Comparison of ENCODE assay signal across 31 cellular contexts in the genomic region with DNA sequence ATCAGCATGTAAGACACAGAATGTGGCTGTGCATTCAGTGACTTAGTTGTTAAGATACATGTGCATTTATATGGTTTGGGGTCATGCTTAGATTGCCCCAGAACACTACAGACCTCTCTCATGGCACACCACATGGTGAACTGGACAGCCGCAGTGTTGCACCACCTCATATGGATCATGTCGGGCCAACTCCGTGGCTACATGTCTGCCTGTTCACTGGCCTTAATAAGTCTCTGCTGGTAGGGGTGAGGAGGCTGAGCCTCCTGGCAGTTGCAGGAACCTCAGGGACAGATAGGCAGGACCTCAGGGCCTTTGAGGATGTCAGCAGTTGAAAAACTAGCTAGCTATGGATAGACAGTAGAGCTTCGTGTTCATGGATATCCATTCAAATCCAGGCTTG.
"Had no signal": no experiment of that assay in that cellular context is flagged by ENCODE, and none has a peak within 500 bp of the region (broad histone marks: within the 10 kb centered on the region; RNA-seq: fewer than 3 reads in every experiment).

No MANE protein-coding gene starts in this region.

- ATAC-seq: activated CD4-positive, alpha-beta T cell treated with anti-CD3 and anti-CD28 coated beads for 36 hours; activated CD8-positive, alpha-beta T cell treated with anti-CD3 and anti-CD28 coated beads, Interleukin-2, amount 10 ng/mL, durations not matched to agents 7 days and 5 days; activated naive CD4-positive, alpha-beta T cell treated with anti-CD3 and anti-CD28 coated beads, Interleukin-2, amount 50 U/mL, for 72 hours; activated T-cell treated with anti-CD3 and anti-CD28 coated beads, Interleukin-2, amount 50 U/mL, for 72 hours; effector memory CD8-positive, alpha-beta T cell; gastroesophageal sphincter; heart right ventricle had no signal

- H3K36me3 Mint-ChIP-seq: activated CD4-positive, alpha-beta memory T cell treated with anti-CD3 and anti-CD28 coated beads for 36 hours; activated naive CD4-positive, alpha-beta T cell treated with anti-CD3 and anti-CD28 coated beads, Interleukin-2, amount 10 ng/mL, durations not matched to agents 7 days and 5 days; activated naive CD4-positive, alpha-beta T cell treated with anti-CD3 and anti-CD28 coated beads, Interleukin-2, amount 50 U/mL, for 72 hours; activated naive CD8-positive, alpha-beta T cell treated with anti-CD3 and anti-CD28 coated beads, Interleukin-2, amount 10 ng/mL, durations not matched to agents 7 days and 5 days; brain had no signal

- H3K27ac Mint-ChIP-seq: activated CD4-positive, alpha-beta memory T cell treated with anti-CD3 and anti-CD28 coated beads for 36 hours; activated CD4-positive, alpha-beta T cell treated with anti-CD3 and anti-CD28 coated beads for 36 hours; activated CD4-positive, alpha-beta T cell treated with anti-CD3 and anti-CD28 coated beads, Interleukin-2, amount 10 ng/mL, durations not matched to agents 24 days and 14 days; activated CD8-positive, alpha-beta T cell treated with anti-CD3 and anti-CD28 coated beads, Interleukin-2, amount 10 ng/mL, durations not matched to agents 7 days and 5 days; activated naive CD4-positive, alpha-beta T cell treated with anti-CD3 and anti-CD28 coated beads, Interleukin-2, amount 10 ng/mL, durations not matched to agents 7 days and 5 days; activated naive CD4-positive, alpha-beta T cell treated with anti-CD3 and anti-CD28 coated beads, Interleukin-2, amount 50 U/mL, for 72 hours; activated naive CD8-positive, alpha-beta T cell treated with anti-CD3 and anti-CD28 coated beads, Interleukin-2, amount 10 ng/mL, durations not matched to agents 7 days and 5 days; activated T-cell treated with anti-CD3 and anti-CD28 coated beads, Interleukin-2, amount 50 U/mL, for 24 hours; activated T-cell treated with anti-CD3 and anti-CD28 coated beads, Interleukin-2, amount 50 U/mL, for 72 hours; brain; dendritic cell treated with granulocyte-macrophage colony-stimulating factor and Interleukin-4, amounts not matched to agents 40 ng/mL and 50 ng/mL, for 4 days; effector memory CD8-positive, alpha-beta T cell had no signal

- H3K9me3 Mint-ChIP-seq: activated CD4-positive, alpha-beta memory T cell treated with anti-CD3 and anti-CD28 coated beads for 36 hours; activated CD4-positive, alpha-beta T cell treated with anti-CD3 and anti-CD28 coated beads, Interleukin-2, amount 10 ng/mL, durations not matched to agents 24 days and 14 days; activated naive CD8-positive, alpha-beta T cell treated with anti-CD3 and anti-CD28 coated beads, Interleukin-2, amount 10 ng/mL, durations not matched to agents 7 days and 5 days; activated T-cell treated with anti-CD3 and anti-CD28 coated beads, Interleukin-2, amount 50 U/mL, for 24 hours; activated T-cell treated with anti-CD3 and anti-CD28 coated beads, Interleukin-2, amount 50 U/mL, for 72 hours; brain; central memory CD8-positive, alpha-beta T cell; dendritic cell treated with granulocyte-macrophage colony-stimulating factor and Interleukin-4, amounts not matched to agents 40 ng/mL and 50 ng/mL, for 4 days; effector memory CD8-positive, alpha-beta T cell had no signal

- H3K9me3 ChIP-seq: ascending aorta, breast epithelium, esophagus squamous epithelium, gastroesophageal sphincter, heart right ventricle had no signal

- DNase-seq: activated CD4-positive, alpha-beta memory T cell treated with anti-CD3 and anti-CD28 coated beads for 36 hours; activated CD4-positive, alpha-beta T cell treated with anti-CD3 and anti-CD28 coated beads for 36 hours; activated CD4-positive, alpha-beta T cell treated with anti-CD3 and anti-CD28 coated beads, Interleukin-2, amount 10 ng/mL, durations not matched to agents 24 days and 14 days; activated CD4-positive, CD25-positive, alpha-beta regulatory T cell; activated CD4-positive, CD25-positive, alpha-beta regulatory T cell treated with anti-CD3 and anti-CD28 coated beads, Interleukin-2, amount 50 U/mL, for 72 hours; activated CD8-positive, alpha-beta T cell treated with anti-CD3 and anti-CD28 coated beads, Interleukin-2, amount 10 ng/mL, durations not matched to agents 7 days and 5 days; activated gamma-delta T cell; activated naive CD4-positive, alpha-beta T cell; activated naive CD4-positive, alpha-beta T cell treated with anti-CD3 and anti-CD28 coated beads, Interleukin-2, amount 10 ng/mL, durations not matched to agents 7 days and 5 days; activated naive CD8-positive, alpha-beta T cell treated with anti-CD3 and anti-CD28 coated beads, Interleukin-2, amount 10 ng/mL, durations not matched to agents 7 days and 5 days; activated T-cell treated with anti-CD3 and anti-CD28 coated beads for 4 hours; activated T-cell treated with anti-CD3 and anti-CD28 coated beads, Interleukin-2, amount 50 U/mL, for 24 hours; activated T-cell treated with anti-CD3 and anti-CD28 coated beads, Interleukin-2, amount 50 U/mL, for 72 hours; dorsolateral prefrontal cortex; effector CD4-positive, alpha-beta T cell; effector memory CD8-positive, alpha-beta T cell; esophagus squamous epithelium; foreskin melanocyte; heart right ventricle; T-helper 1 cell; T-helper 2 cell had no signal

- H3K4me3 ChIP-seq: ascending aorta, breast epithelium, cardiac muscle cell, coronary artery, dorsolateral prefrontal cortex, esophagus squamous epithelium, gastroesophageal sphincter, heart right ventricle had no signal

- H3K36me3 ChIP-seq: ascending aorta, breast epithelium, cardiac muscle cell, esophagus squamous epithelium, gastroesophageal sphincter, heart right ventricle had no signal

- H3K27me3 ChIP-seq: ascending aorta, breast epithelium, cardiac muscle cell, dorsolateral prefrontal cortex, esophagus squamous epithelium, gastroesophageal sphincter, heart right ventricle had no signal

- H3K4me1 Mint-ChIP-seq: brain had no signal

- H3K4me3 Mint-ChIP-seq: activated CD4-positive, alpha-beta memory T cell treated with anti-CD3 and anti-CD28 coated beads for 36 hours; activated CD4-positive, alpha-beta T cell treated with anti-CD3 and anti-CD28 coated beads for 36 hours; activated CD4-positive, alpha-beta T cell treated with anti-CD3 and anti-CD28 coated beads, Interleukin-2, amount 10 ng/mL, durations not matched to agents 24 days and 14 days; activated CD8-positive, alpha-beta T cell treated with anti-CD3 and anti-CD28 coated beads, Interleukin-2, amount 10 ng/mL, durations not matched to agents 7 days and 5 days; activated naive CD4-positive, alpha-beta T cell treated with anti-CD3 and anti-CD28 coated beads, Interleukin-2, amount 10 ng/mL, durations not matched to agents 7 days and 5 days; activated naive CD8-positive, alpha-beta T cell treated with anti-CD3 and anti-CD28 coated beads, Interleukin-2, amount 10 ng/mL, durations not matched to agents 7 days and 5 days; activated T-cell treated with anti-CD3 and anti-CD28 coated beads, Interleukin-2, amount 50 U/mL, for 24 hours; activated T-cell treated with anti-CD3 and anti-CD28 coated beads, Interleukin-2, amount 50 U/mL, for 72 hours; brain; central memory CD8-positive, alpha-beta T cell; dendritic cell treated with granulocyte-macrophage colony-stimulating factor and Interleukin-4, amounts not matched to agents 40 ng/mL and 50 ng/mL, for 4 days; effector memory CD8-positive, alpha-beta T cell had no signal

- H3K27ac ChIP-seq: ascending aorta, breast epithelium, cardiac muscle cell, coronary artery, dorsolateral prefrontal cortex, epithelial cell of prostate, esophagus squamous epithelium, gastroesophageal sphincter, heart right ventricle had no signal

- H3K27me3 Mint-ChIP-seq: activated CD4-positive, alpha-beta memory T cell treated with anti-CD3 and anti-CD28 coated beads for 36 hours; activated CD4-positive, alpha-beta T cell treated with anti-CD3 and anti-CD28 coated beads for 36 hours; activated T-cell treated with anti-CD3 and anti-CD28 coated beads, Interleukin-2, amount 50 U/mL, for 24 hours; brain; dendritic cell treated with granulocyte-macrophage colony-stimulating factor and Interleukin-4, amounts not matched to agents 40 ng/mL and 50 ng/mL, for 4 days had no signal

- H3K4me1 ChIP-seq: ascending aorta, breast epithelium, esophagus squamous epithelium, gastroesophageal sphincter, heart right ventricle had no signal
